In genomic region chr6:151375833-151376232, GRCh38 we compare ENCODE assay signal across 1 cellular context.
TF ChIP-seq lines count a peak whose summit lies in the region.

No MANE protein-coding gene starts in this region.

TF ChIP-seq in HCT116, 20 proteins besides CTCF, POLR2A, EP300 and RAD21 (continued from another document):
- TF ChIP-seq YY1 (IDR thresholded peaks at IDR 0.05; ENCODE audit: extremely low read depth, insufficient replicate concordance, low read depth, low read length), result no peak
- TF ChIP-seq ZNF274 (IDR thresholded peaks at IDR 0.05; ENCODE audit: low read depth, low read length), result no peak
- no peak for TF ChIP-seq EGR1 (IDR thresholded peaks at IDR 0.05; ENCODE audit: low read depth)
- TF ChIP-seq MAX (IDR thresholded peaks at IDR 0.05), result no peak
- TF ChIP-seq EZH2phosphoT487 (IDR thresholded peaks at IDR 0.05; ENCODE audit: borderline replicate concordance), result no peak
